9 cellular contexts compared by ENCODE assay signal in the genomic region with DNA sequence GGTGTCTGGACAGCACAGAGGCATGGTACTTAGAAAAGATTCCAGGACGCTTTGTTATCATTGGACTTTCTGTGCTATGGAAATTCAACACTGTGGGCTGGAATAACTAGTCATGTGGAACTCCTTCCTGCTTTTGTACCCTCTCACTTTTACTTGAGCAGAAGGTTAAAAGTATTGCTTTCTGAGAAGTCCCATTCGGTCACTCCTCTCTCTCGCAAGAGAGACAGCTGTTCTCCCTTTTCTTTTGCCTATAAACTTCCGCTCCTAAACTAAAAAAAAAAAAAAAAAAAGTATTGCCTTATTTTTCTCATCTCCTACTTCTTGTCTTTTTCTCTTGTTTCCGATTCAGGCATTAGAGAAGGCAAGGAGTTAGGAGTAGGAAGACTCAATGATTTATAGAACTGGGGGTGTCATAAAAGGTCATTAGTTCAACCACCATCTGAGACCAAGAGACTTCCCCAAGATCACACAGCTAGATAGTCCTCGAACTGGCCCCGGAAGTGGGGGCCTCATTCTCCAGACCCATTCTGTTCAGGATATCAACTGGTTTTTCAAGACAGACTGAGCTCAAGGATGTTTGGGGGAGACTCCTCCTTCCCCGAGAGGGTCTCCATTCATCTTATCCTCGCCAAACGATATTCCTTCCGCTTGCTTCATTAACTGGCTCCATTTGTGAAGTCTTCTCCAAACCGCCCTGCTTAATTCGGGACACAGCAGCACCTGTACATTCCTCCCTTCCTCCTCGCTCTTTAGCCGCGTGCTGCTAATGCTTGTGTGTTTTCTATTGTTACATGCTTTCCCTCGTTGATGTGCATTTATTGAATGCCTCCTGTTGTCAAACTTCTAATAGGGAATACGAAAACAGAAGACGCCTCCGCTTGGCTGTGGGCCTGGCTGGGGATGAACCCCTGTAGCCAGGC. TPM values are rescaled to one million over a fixed set of nuclear protein-coding genes. Genes with fewer than 3 reads are reported as not detected.
DNase-seq lines count a peak whose midpoint lies in the region; ATAC-seq, FAIRE-seq and TF ChIP-seq lines count a peak whose summit lies in the region.
"Had no signal": no experiment of that assay in that cellular context is flagged by ENCODE, and none has a peak within 500 bp of the region (broad histone marks: within the 10 kb centered on the region; RNA-seq: fewer than 3 reads in every experiment).

No MANE protein-coding gene starts in this region.

- H3K36me3 Mint-ChIP-seq in GM23338 (ENCODE audit: low read depth) = peaks cover 15% of the 10 kb centered on the region
- peaks cover under 1% of the 10 kb centered on the region for H3K36me3 Mint-ChIP-seq in stimulated activated memory B cell treated with anti-CD40 and anti-IgM and Interleukin-4, amounts not matched to agents 10 μg/mL and 1 μg/mL and 100 μg/mL, for 72 hours

- H3K27me3 Mint-ChIP-seq in GM23338 (ENCODE audit: insufficient read depth, low read depth, poor library complexity) = peaks cover 7% of the 10 kb centered on the region
- H3K27me3 Mint-ChIP-seq in stimulated activated memory B cell treated with anti-CD40 and anti-IgM and Interleukin-4, amounts not matched to agents 10 μg/mL and 1 μg/mL and 100 μg/mL, for 72 hours = no peaks in the 10 kb centered on the region

- H3K4me1 ChIP-seq in GM23338 (ENCODE audit: insufficient read depth) = peaks cover 34% of the 10 kb centered on the region
- H3K4me1 ChIP-seq in keratinocyte (ENCODE audit: control insufficient read depth, extremely low read depth, insufficient read depth, low read length) = peaks cover 25% of the 10 kb centered on the region

- peak overlapping the region; percentile 67 for H3K4me3 Mint-ChIP-seq in GM23338
- peak overlapping the region; percentile 96 for H3K4me3 Mint-ChIP-seq in stimulated activated memory B cell treated with anti-CD40 and anti-IgM and Interleukin-4, amounts not matched to agents 10 μg/mL and 1 μg/mL and 100 μg/mL, for 72 hours

- no peak for TF ChIP-seq CTCF in GM23338 (conservative IDR thresholded peaks at IDR 0.05; ENCODE audit: low read depth in 2 of 2)
- TF ChIP-seq CTCF in astrocyte of the spinal cord (IDR thresholded peaks at IDR 0.05; ENCODE audit: low read depth, low read length) = no peak
- no peak for TF ChIP-seq CTCF in keratinocyte (optimal IDR thresholded peaks at IDR 0.05 in 1 of 3, IDR thresholded peaks at IDR 0.05 in 1 of 3, conservative IDR thresholded peaks at IDR 0.05 in 1 of 3; ENCODE audit: extremely low read depth in 1 of 3, insufficient read depth in 2 of 3, low read length in 3 of 3)

- 0 out of 2 replicates have a peak, but pooled peaks cover 6% of the 10 kb centered on the region for H3K9me2 ChIP-seq in GM23338 (ENCODE audit: insufficient read depth)

- H3K9ac ChIP-seq in keratinocyte (ENCODE audit: control insufficient read depth, extremely low read depth, insufficient read depth, low read length) = peak overlapping the region; percentile 80

- no peaks in the 10 kb centered on the region for H3K27me3 ChIP-seq in GM23338 (ENCODE audit: insufficient read depth)
- H3K27me3 ChIP-seq in keratinocyte (ENCODE audit: control insufficient read depth, extremely low read depth, insufficient read depth, low read length) = no peaks in the 10 kb centered on the region

- ATAC-seq in GM23338 (peak; percentile 13), HG03469 (IDR thresholded peaks at IDR 0.05; ENCODE audit: unreplicated experiment) (no peak)
- peak; percentile 31 for ATAC-seq in stimulated activated memory B cell treated with anti-CD40 and anti-IgM and Interleukin-4, amounts not matched to agents 10 μg/mL and 1 μg/mL and 100 μg/mL, for 72 hours

- H3K4me2 ChIP-seq in GM23338 = peak overlapping the region; percentile 88
- peak overlapping the region; percentile 67 for H3K4me2 ChIP-seq in keratinocyte (ENCODE audit: control insufficient read depth, extremely low read depth, insufficient read depth, low read depth, low read length)

- no peaks in the 10 kb centered on the region for H3K9me1 ChIP-seq in keratinocyte (ENCODE audit: control insufficient read depth, extremely low read depth, insufficient read depth, low read length)

- FAIRE-seq in keratinocyte (lab: Jason Lieb, UNC) = peak; percentile 74
- FAIRE-seq: frontal cortex had no signal

- H3K4me3 ChIP-seq in GM23338 (peak overlapping the region; percentile 93), astrocyte of the spinal cord (ENCODE audit: low read depth, low read length) (peak overlapping the region; percentile 47), keratinocyte (ENCODE audit: control insufficient read depth in 2 of 3, extremely low read depth in 1 of 3, insufficient read depth in 2 of 3, low read depth in 1 of 3, low read length in 3 of 3) (peak overlapping the region; percentile 73 to 84 (median 76))

- H3K79me2 ChIP-seq in GM23338 (replicated peaks; ENCODE audit: insufficient read depth) = peaks cover 30% of the 10 kb centered on the region
- peaks cover 33% of the 10 kb centered on the region for H3K79me2 ChIP-seq in keratinocyte (ENCODE audit: control insufficient read depth, insufficient read depth, low read length)

- in situ Hi-C loops in astrocyte of the spinal cord (cut with HindIII; ENCODE audit: low sequenced_read_pairs) = no loop called here

- DNase-seq in NCI-H1105 treated with DMSO at 0.1 percent for 48 hours (lab: John Stamatoyannopoulos, UW) (peak; percentile 10), NCI-H1105 (lab: John Stamatoyannopoulos, UW) (no peak), GM23338 (ENCODE audit: low spot score) (peak; percentile 56), NCI-H146 treated with DMSO at 0.1 percent for 48 hours (lab: John Stamatoyannopoulos, UW; ENCODE audit: unreplicated experiment) (peak; percentile 35), astrocyte of the spinal cord (ENCODE audit: low read depth, low spot score) (peak; percentile 42), keratinocyte (ENCODE audit: low read depth, low spot score) (no peak)

- H3K4me1 Mint-ChIP-seq in GM23338 = peaks cover 29% of the 10 kb centered on the region
- peaks cover 56% of the 10 kb centered on the region for H3K4me1 Mint-ChIP-seq in stimulated activated memory B cell treated with anti-CD40 and anti-IgM and Interleukin-4, amounts not matched to agents 10 μg/mL and 1 μg/mL and 100 μg/mL, for 72 hours

- H4K20me1 ChIP-seq in GM23338 (replicated peaks; ENCODE audit: insufficient read depth) (peaks cover 17% of the 10 kb centered on the region), keratinocyte (ENCODE audit: control insufficient read depth, extremely low read depth, insufficient read depth, low read length) (no peaks in the 10 kb centered on the region)

- peak overlapping the region; percentile 40; the same call in 1 of the 2 replicates for H3K27ac ChIP-seq in GM23338 (ENCODE audit: low read depth)
- peak overlapping the region; percentile 75 for H3K27ac ChIP-seq in keratinocyte (ENCODE audit: control insufficient read depth, insufficient read depth, low read length)

- dilution Hi-C loops in keratinocyte (cut with MboI; ENCODE audit: extremely low pct_ligation_motif_present, low sequenced_read_pairs) = no loop called here

- H2AFZ ChIP-seq in GM23338 = peak overlapping the region; percentile 82; the same call in 1 of the 2 replicates
- H2AFZ ChIP-seq in keratinocyte (ENCODE audit: control insufficient read depth, low read length) = peak overlapping the region; percentile 90

- H3K9me3 ChIP-seq in keratinocyte (ENCODE audit: control insufficient read depth, low read depth, low read length) = no peaks in the 10 kb centered on the region

- peaks cover 17% of the 10 kb centered on the region for H3K9me3 Mint-ChIP-seq in GM23338
- no peaks in the 10 kb centered on the region for H3K9me3 Mint-ChIP-seq in stimulated activated memory B cell treated with anti-CD40 and anti-IgM and Interleukin-4, amounts not matched to agents 10 μg/mL and 1 μg/mL and 100 μg/mL, for 72 hours

- H3K36me3 ChIP-seq in GM23338 (ENCODE audit: insufficient read depth) (no peaks in the 10 kb centered on the region), keratinocyte (ENCODE audit: control insufficient read depth in 2 of 2, extremely low read depth in 1 of 2, insufficient read depth in 2 of 2, low read length in 2 of 2) (no peaks in the 10 kb centered on the region)

- H3K27ac Mint-ChIP-seq in GM23338 = peak overlapping the region; percentile 34; the same call in 1 of the 2 replicates
- peak overlapping the region; percentile 96 for H3K27ac Mint-ChIP-seq in stimulated activated memory B cell treated with anti-CD40 and anti-IgM and Interleukin-4, amounts not matched to agents 10 μg/mL and 1 μg/mL and 100 μg/mL, for 72 hours

- H3F3A ChIP-seq in GM23338 (replicated peaks; ENCODE audit: low read depth) = 0 out of 2 replicates have a peak, but pooled peaks cover 9% of the 10 kb centered on the region

TF ChIP-seq in GM23338, 12 proteins besides CTCF, POLR2A, EP300 and RAD21 (continues in another document):
- TF ChIP-seq EZH2 (IDR thresholded peaks at IDR 0.05; ENCODE audit: low read depth, unreplicated experiment) (no peak), NANOG (IDR thresholded peaks at IDR 0.05; ENCODE audit: borderline replicate concordance) (no peak)
- TF ChIP-seq, protein P1, sequence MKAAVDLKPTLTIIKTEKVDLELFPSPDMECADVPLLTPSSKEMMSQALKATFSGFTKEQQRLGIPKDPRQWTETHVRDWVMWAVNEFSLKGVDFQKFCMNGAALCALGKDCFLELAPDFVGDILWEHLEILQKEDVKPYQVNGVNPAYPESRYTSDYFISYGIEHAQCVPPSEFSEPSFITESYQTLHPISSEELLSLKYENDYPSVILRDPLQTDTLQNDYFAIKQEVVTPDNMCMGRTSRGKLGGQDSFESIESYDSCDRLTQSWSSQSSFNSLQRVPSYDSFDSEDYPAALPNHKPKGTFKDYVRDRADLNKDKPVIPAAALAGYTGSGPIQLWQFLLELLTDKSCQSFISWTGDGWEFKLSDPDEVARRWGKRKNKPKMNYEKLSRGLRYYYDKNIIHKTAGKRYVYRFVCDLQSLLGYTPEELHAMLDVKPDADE (IDR thresholded peaks at IDR 0.05) = no peak

RNA-seq across cellular contexts. Expression of a gene that starts 1.0 kb away (rescaled TPM):
- total RNA-seq in GM23338 (2014; rRNA removed; shearing (Covaris generic)) = 80.3 and 86.0 TPM in 2 replicates
- polyA plus RNA-seq in GM23338 (2016; fragmentation: Nextera tagmentation; extraction: Ambion mirVana) (36.2 and 41.4 TPM in 2 replicates), keratinocyte (12.1 to 21.1 TPM (median 20.2 TPM) in 3 replicates)
- 8.3 TPM for polyA plus RNA-seq in keratinocyte (2011; ENCODE audit: low read depth)
- polyA plus RNA-seq in keratinocyte (2011; cell fraction: cytosol; rRNA removed) = 11.9 and 17.5 TPM in 2 replicates
- polyA plus RNA-seq in keratinocyte (2011; cell fraction: nucleus; rRNA removed) = 21.4 and 25.6 TPM in 2 replicates
- polyA plus RNA-seq in keratinocyte (2012; ENCODE audit: low replicate concordance) = 7.6 and 19.0 TPM in 2 replicates
- polyA minus RNA-seq in keratinocyte = 7.1 to 19.7 TPM (median 8.4 TPM) in 3 replicates
- polyA minus RNA-seq in keratinocyte (2011; cell fraction: cytosol; rRNA and poly(A)+ RNA removed) = 10.6 TPM
- 15.1 and 37.9 TPM in 2 replicates for polyA minus RNA-seq in keratinocyte (2011; cell fraction: nucleus; rRNA and poly(A)+ RNA removed)

Comparison
In these comparisons a context has a peak if more than half of its experiments do, and no peak if none do; other contexts are left out.
1. DNase-seq: peak in NCI-H1105 treated with DMSO at 0.1 percent for 48 hours (single experiment), GM23338 (single experiment), NCI-H146 treated with DMSO at 0.1 percent for 48 hours (single experiment) and astrocyte of the spinal cord (single experiment); none in NCI-H1105 (single experiment) and keratinocyte (single experiment).
2. Peak in every context shown above with its lines, with median percentiles within 50 percentile points of each other: H3K4me3 ChIP-seq.